1 cellular context compared by ENCODE assay signal in the genomic region with DNA sequence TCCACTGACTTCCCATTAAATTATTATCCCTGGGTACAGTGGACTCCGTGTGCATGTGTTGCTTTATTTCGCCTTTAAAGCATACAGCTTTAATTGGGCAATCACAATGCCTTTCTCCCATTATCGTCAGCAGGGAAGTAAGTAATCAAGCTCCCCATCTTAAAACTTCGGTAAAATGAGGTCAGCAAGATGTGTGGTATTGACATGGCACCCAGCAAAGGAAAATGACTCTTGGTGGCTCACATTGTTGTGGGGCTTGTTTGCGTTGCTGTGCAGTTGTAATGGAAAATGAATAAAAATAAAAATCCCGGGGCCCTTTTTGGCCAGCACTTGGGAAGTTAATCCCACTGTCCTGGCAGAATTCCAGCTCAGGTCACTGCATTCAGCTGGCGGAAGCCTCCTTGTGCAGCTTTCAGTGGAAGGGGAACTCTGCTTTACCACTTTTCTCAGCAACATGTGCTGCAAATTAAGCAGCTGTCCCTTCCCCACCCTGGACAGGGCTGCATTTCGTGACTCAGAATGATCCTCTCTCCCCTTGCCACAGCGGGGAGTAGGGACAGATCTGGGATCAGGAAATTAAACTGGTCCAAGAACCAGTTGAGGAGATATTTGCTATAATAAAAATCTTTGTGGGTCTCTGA.
TF ChIP-seq lines count a peak whose summit lies in the region.

No MANE protein-coding gene starts in this region.

TF ChIP-seq in HEK293, 187 proteins besides CTCF, POLR2A, EP300 and RAD21 (continued from another document):
- TF ChIP-seq, protein P1, sequence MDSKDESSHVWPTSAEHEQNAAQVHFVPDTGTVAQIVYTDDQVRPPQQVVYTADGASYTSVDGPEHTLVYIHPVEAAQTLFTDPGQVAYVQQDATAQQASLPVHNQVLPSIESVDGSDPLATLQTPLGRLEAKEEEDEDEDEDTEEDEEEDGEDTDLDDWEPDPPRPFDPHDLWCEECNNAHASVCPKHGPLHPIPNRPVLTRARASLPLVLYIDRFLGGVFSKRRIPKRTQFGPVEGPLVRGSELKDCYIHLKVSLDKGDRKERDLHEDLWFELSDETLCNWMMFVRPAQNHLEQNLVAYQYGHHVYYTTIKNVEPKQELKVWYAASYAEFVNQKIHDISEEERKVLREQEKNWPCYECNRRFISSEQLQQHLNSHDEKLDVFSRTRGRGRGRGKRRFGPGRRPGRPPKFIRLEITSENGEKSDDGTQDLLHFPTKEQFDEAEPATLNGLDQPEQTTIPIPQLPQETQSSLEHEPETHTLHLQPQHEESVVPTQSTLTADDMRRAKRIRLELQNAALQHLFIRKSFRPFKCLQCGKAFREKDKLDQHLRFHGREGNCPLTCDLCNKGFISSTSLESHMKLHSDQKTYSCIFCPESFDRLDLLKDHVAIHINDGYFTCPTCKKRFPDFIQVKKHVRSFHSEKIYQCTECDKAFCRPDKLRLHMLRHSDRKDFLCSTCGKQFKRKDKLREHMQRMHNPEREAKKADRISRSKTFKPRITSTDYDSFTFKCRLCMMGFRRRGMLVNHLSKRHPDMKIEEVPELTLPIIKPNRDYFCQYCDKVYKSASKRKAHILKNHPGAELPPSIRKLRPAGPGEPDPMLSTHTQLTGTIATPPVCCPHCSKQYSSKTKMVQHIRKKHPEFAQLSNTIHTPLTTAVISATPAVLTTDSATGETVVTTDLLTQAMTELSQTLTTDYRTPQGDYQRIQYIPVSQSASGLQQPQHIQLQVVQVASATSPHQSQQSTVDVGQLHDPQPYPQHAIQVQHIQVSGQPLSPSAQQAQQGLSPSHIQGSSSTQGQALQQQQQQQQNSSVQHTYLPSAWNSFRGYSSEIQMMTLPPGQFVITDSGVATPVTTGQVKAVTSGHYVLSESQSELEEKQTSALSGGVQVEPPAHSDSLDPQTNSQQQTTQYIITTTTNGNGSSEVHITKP (tag by site-specific recombination; IDR thresholded peaks at IDR 0.05): peak; percentile 51
- TF ChIP-seq, protein P2, sequence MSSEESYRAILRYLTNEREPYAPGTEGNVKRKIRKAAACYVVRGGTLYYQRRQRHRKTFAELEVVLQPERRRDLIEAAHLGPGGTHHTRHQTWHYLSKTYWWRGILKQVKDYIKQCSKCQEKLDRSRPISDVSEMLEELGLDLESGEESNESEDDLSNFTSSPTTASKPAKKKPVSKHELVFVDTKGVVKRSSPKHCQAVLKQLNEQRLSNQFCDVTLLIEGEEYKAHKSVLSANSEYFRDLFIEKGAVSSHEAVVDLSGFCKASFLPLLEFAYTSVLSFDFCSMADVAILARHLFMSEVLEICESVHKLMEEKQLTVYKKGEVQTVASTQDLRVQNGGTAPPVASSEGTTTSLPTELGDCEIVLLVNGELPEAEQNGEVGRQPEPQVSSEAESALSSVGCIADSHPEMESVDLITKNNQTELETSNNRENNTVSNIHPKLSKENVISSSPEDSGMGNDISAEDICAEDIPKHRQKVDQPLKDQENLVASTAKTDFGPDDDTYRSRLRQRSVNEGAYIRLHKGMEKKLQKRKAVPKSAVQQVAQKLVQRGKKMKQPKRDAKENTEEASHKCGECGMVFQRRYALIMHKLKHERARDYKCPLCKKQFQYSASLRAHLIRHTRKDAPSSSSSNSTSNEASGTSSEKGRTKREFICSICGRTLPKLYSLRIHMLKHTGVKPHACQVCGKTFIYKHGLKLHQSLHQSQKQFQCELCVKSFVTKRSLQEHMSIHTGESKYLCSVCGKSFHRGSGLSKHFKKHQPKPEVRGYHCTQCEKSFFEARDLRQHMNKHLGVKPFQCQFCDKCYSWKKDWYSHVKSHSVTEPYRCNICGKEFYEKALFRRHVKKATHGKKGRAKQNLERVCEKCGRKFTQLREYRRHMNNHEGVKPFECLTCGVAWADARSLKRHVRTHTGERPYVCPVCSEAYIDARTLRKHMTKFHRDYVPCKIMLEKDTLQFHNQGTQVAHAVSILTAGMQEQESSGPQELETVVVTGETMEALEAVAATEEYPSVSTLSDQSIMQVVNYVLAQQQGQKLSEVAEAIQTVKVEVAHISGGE (tag by site-specific recombination; conservative IDR thresholded peaks at IDR 0.05; ENCODE audit: low read depth): 0 out of 2 replicates have a peak, but pooled peaks have one; percentile 34
- TF ChIP-seq ZBTB17 (tag by site-specific recombination; IDR thresholded peaks at IDR 0.05): 0 out of 2 replicates have a peak, but pooled peaks have one; percentile 62
- TF ChIP-seq ZNF747 (tag by site-specific recombination; IDR thresholded peaks at IDR 0.05): no peak
- TF ChIP-seq ZNF426 (tag by site-specific recombination; IDR thresholded peaks at IDR 0.05): no peak
- TF ChIP-seq ZNF48 (tag by site-specific recombination; IDR thresholded peaks at IDR 0.05): no peak
- no peak for TF ChIP-seq ZNF292 (tag by site-specific recombination; IDR thresholded peaks at IDR 0.05; ENCODE audit: borderline replicate concordance, low read depth)
- TF ChIP-seq ZNF302 (tag by site-specific recombination; IDR thresholded peaks at IDR 0.05; ENCODE audit: low read depth): no peak
- TF ChIP-seq, protein P3, sequence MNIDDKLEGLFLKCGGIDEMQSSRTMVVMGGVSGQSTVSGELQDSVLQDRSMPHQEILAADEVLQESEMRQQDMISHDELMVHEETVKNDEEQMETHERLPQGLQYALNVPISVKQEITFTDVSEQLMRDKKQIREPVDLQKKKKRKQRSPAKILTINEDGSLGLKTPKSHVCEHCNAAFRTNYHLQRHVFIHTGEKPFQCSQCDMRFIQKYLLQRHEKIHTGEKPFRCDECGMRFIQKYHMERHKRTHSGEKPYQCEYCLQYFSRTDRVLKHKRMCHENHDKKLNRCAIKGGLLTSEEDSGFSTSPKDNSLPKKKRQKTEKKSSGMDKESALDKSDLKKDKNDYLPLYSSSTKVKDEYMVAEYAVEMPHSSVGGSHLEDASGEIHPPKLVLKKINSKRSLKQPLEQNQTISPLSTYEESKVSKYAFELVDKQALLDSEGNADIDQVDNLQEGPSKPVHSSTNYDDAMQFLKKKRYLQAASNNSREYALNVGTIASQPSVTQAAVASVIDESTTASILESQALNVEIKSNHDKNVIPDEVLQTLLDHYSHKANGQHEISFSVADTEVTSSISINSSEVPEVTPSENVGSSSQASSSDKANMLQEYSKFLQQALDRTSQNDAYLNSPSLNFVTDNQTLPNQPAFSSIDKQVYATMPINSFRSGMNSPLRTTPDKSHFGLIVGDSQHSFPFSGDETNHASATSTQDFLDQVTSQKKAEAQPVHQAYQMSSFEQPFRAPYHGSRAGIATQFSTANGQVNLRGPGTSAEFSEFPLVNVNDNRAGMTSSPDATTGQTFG (tag by site-specific recombination; IDR thresholded peaks at IDR 0.05; ENCODE audit: borderline replicate concordance): no peak
- peak; percentile 81 for TF ChIP-seq IKZF3 (tag by site-specific recombination; IDR thresholded peaks at IDR 0.05)
- TF ChIP-seq MZF1 (tag by site-specific recombination; IDR thresholded peaks at IDR 0.05; ENCODE audit: borderline replicate concordance): peak; percentile 88
- TF ChIP-seq ZNF776 (tag by site-specific recombination; IDR thresholded peaks at IDR 0.05; ENCODE audit: borderline replicate concordance): no peak
- no peak for TF ChIP-seq ZNF211 (tag by site-specific recombination; IDR thresholded peaks at IDR 0.05; ENCODE audit: low read depth)
- TF ChIP-seq ZNF600 (tag by site-specific recombination; IDR thresholded peaks at IDR 0.05): peak; percentile 56; the same call in 1 of the 2 replicates
- TF ChIP-seq, protein P4, sequence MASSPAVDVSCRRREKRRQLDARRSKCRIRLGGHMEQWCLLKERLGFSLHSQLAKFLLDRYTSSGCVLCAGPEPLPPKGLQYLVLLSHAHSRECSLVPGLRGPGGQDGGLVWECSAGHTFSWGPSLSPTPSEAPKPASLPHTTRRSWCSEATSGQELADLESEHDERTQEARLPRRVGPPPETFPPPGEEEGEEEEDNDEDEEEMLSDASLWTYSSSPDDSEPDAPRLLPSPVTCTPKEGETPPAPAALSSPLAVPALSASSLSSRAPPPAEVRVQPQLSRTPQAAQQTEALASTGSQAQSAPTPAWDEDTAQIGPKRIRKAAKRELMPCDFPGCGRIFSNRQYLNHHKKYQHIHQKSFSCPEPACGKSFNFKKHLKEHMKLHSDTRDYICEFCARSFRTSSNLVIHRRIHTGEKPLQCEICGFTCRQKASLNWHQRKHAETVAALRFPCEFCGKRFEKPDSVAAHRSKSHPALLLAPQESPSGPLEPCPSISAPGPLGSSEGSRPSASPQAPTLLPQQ (tag by site-specific recombination; IDR thresholded peaks at IDR 0.05): peak; percentile 40; the same call in 1 of the 2 replicates
- no peak for TF ChIP-seq ZNF416 (tag by site-specific recombination; IDR thresholded peaks at IDR 0.05)
- TF ChIP-seq ZNF394 (tag by site-specific recombination; IDR thresholded peaks at IDR 0.05; ENCODE audit: borderline replicate concordance): peak; percentile 30; the same call in 1 of the 2 replicates
- TF ChIP-seq ZNF610 (tag by site-specific recombination; IDR thresholded peaks at IDR 0.05; ENCODE audit: borderline replicate concordance): 0 out of 2 replicates have a peak, but pooled peaks have one; percentile 18
- no peak for TF ChIP-seq ZFP41 (tag by site-specific recombination; IDR thresholded peaks at IDR 0.05; ENCODE audit: borderline replicate concordance)
- peak; percentile 88 for TF ChIP-seq ZBTB21 (tag by site-specific recombination; IDR thresholded peaks at IDR 0.05)
- peak; percentile 81; the same call in 1 of the 2 replicates for TF ChIP-seq ZSCAN30 (tag by site-specific recombination; IDR thresholded peaks at IDR 0.05)
- TF ChIP-seq, protein P5, sequence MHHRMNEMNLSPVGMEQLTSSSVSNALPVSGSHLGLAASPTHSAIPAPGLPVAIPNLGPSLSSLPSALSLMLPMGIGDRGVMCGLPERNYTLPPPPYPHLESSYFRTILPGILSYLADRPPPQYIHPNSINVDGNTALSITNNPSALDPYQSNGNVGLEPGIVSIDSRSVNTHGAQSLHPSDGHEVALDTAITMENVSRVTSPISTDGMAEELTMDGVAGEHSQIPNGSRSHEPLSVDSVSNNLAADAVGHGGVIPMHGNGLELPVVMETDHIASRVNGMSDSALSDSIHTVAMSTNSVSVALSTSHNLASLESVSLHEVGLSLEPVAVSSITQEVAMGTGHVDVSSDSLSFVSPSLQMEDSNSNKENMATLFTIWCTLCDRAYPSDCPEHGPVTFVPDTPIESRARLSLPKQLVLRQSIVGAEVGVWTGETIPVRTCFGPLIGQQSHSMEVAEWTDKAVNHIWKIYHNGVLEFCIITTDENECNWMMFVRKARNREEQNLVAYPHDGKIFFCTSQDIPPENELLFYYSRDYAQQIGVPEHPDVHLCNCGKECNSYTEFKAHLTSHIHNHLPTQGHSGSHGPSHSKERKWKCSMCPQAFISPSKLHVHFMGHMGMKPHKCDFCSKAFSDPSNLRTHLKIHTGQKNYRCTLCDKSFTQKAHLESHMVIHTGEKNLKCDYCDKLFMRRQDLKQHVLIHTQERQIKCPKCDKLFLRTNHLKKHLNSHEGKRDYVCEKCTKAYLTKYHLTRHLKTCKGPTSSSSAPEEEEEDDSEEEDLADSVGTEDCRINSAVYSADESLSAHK (tag by site-specific recombination; IDR thresholded peaks at IDR 0.05): peak; percentile 47; the same call in 1 of the 2 replicates
- peak; percentile 84 for TF ChIP-seq SCRT2 (tag by site-specific recombination; IDR thresholded peaks at IDR 0.05)
- no peak for TF ChIP-seq ZXDB (tag by site-specific recombination; IDR thresholded peaks at IDR 0.05)
- no peak for TF ChIP-seq ZNF548 (tag by site-specific recombination; IDR thresholded peaks at IDR 0.05)
- TF ChIP-seq ZNF549 (tag by site-specific recombination; IDR thresholded peaks at IDR 0.05): no peak
- no peak for TF ChIP-seq ZNF121 (tag by site-specific recombination; IDR thresholded peaks at IDR 0.05)
- no peak for TF ChIP-seq MEIS1 (CRISPR knock-in tag; IDR thresholded peaks at IDR 0.05; ENCODE audit: borderline replicate concordance)
- TF ChIP-seq, protein P6, sequence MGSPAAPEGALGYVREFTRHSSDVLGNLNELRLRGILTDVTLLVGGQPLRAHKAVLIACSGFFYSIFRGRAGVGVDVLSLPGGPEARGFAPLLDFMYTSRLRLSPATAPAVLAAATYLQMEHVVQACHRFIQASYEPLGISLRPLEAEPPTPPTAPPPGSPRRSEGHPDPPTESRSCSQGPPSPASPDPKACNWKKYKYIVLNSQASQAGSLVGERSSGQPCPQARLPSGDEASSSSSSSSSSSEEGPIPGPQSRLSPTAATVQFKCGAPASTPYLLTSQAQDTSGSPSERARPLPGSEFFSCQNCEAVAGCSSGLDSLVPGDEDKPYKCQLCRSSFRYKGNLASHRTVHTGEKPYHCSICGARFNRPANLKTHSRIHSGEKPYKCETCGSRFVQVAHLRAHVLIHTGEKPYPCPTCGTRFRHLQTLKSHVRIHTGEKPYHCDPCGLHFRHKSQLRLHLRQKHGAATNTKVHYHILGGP (tag by site-specific recombination; IDR thresholded peaks at IDR 0.05): no peak
- peak; percentile 73 for TF ChIP-seq GLIS2 (tag by site-specific recombination; IDR thresholded peaks at IDR 0.05)
- 0 out of 2 replicates have a peak, but pooled peaks have one; percentile 71 for TF ChIP-seq ZNF792 (tag by site-specific recombination; IDR thresholded peaks at IDR 0.05)
- no peak for TF ChIP-seq GLI2 (tag by site-specific recombination; IDR thresholded peaks at IDR 0.05; ENCODE audit: borderline replicate concordance, low read depth)
